Comparison of ENCODE assay signal across 18 cellular contexts in the genomic region with DNA sequence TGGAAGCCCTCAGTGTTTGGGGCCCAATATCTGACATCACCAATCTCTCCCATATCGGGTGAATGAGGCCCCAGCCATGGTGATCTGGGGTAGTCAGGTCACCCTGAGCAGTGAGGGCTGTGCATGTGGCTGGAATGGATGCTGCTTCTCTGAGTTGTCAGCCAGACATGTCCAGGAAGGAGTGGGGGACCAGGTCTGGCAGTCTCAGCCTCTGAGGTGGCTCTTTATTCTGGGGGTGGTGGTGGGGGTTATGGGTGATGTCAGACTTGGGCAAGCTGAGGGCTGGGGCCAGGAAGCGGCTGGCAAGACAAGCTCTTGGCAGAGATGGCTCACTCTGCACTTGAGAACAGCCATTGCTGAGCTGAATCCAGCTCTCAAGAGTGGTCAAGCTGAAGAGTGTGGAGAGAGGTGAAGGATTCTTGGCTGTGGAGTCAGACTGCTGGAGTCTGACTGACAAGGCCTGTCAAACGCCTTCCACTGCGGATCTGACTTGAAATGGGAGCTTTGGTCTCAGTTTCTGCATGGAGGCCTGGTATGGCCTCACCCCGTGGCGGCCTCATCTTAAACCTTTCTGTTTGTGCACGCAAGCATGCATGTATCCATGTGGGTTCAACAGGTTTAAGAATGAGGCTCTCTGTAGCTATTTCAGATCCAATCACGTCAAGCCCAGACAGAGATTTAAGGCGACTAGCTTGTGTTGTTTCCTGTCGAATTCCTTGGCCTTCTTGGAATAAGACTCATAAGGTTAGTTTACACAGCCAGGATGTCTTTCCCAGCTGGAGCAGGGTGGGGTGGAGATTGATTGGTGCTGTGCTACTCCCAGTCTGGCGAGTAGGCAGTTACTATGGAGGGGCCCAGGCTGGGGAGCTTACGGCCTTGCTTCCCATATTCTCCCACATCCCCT.
DNase-seq lines count a peak whose midpoint lies in the region; ATAC-seq and TF ChIP-seq lines count a peak whose summit lies in the region.
"Had no signal": no experiment of that assay in that cellular context is flagged by ENCODE, and none has a peak within 500 bp of the region (broad histone marks: within the 10 kb centered on the region; RNA-seq: fewer than 3 reads in every experiment).

No MANE protein-coding gene starts in this region.

- intact Hi-C loops in ascending aorta (cut with DNase I): no loop called here
- intact Hi-C loops in Right ventricle myocardium superior (cut with DNase I): no loop called here
- intact Hi-C loops in Calu3 (cut with micrococcal nuclease; ENCODE audit: unreplicated experiment): no loop called here

- no peak for TF ChIP-seq EP300 in upper lobe of left lung (IDR thresholded peaks at IDR 0.05)

- 46 to 68% methylated on average over 9 to 12 of the region's 12 CpGs for WGBS in upper lobe of left lung, 2 donors

- H3K4me1 Mint-ChIP-seq in nephron (peaks cover 47% of the 10 kb centered on the region), Calu3 (ENCODE audit: low read depth, unreplicated experiment) (peaks cover 19% of the 10 kb centered on the region)
- H3K4me1 Mint-ChIP-seq: central memory CD8-positive, alpha-beta T cell had no signal

- BruUV-seq in Calu3 (replicated peaks; lab: Mats Ljungman, UMichigan): no TSS peak

- H3K4me3 ChIP-seq in ascending aorta (no peak overlapping the region), upper lobe of left lung (no peak overlapping the region)
- H3K4me3 ChIP-seq: sigmoid colon had no signal

- H3K27me3 Mint-ChIP-seq in nephron (ENCODE audit: low read depth) (peaks cover 4% of the 10 kb centered on the region), Calu3 (ENCODE audit: unreplicated experiment) (no peaks in the 10 kb centered on the region)
- H3K27me3 Mint-ChIP-seq: central memory CD8-positive, alpha-beta T cell had no signal

- peak; percentile 72 for ATAC-seq in Right ventricle myocardium superior (ENCODE audit: poor library complexity)
- peak in 1 of 2 donors; percentile 61 for ATAC-seq in upper lobe of left lung (ENCODE audit: low FRiP score in 2 of 2)
- no peak for ATAC-seq in HG03159 (IDR thresholded peaks at IDR 0.05; ENCODE audit: unreplicated experiment)
- ATAC-seq: T-helper 17 cell had no signal

- H3K4me3 Mint-ChIP-seq in nephron: peak overlapping the region in 1 of 3 experiments; percentile 4
- no peak overlapping the region for H3K4me3 Mint-ChIP-seq in Calu3 (ENCODE audit: low read depth, unreplicated experiment)
- H3K4me3 Mint-ChIP-seq: central memory CD8-positive, alpha-beta T cell; immature natural killer cell; T-helper 17 cell had no signal

- TF ChIP-seq CTCF in ascending aorta (IDR thresholded peaks at IDR 0.05) (no peak), nephron (IDR thresholded peaks at IDR 0.05; ENCODE audit: unreplicated experiment in 3 of 3) (no peak), upper lobe of left lung (IDR thresholded peaks at IDR 0.05) (no peak), Calu3 (IDR thresholded peaks at IDR 0.05; ENCODE audit: unreplicated experiment) (no peak)

- H3K36me3 Mint-ChIP-seq in nephron (ENCODE audit: low read depth): no peaks in the 10 kb centered on the region
- no peaks in the 10 kb centered on the region for H3K36me3 Mint-ChIP-seq in Calu3 (ENCODE audit: insufficient read depth, unreplicated experiment)
- H3K36me3 Mint-ChIP-seq: immature natural killer cell had no signal

- no peak for TF ChIP-seq POLR2A in upper lobe of left lung (IDR thresholded peaks at IDR 0.05)

- H3K27ac ChIP-seq in ascending aorta (peak overlapping the region; percentile 25 to 35), upper lobe of left lung (peak overlapping the region; percentile 41 to 76 (median 60))
- H3K27ac ChIP-seq: WERI-Rb-1 had no signal

- H3K36me3 ChIP-seq in ascending aorta (no peaks in the 10 kb centered on the region), upper lobe of left lung (no peaks in the 10 kb centered on the region)
- H3K36me3 ChIP-seq: BE2C, sigmoid colon, WERI-Rb-1 had no signal

- peaks cover 0 to 4% of the 10 kb centered on the region in 2 donors for H3K4me1 ChIP-seq in ascending aorta
- H3K4me1 ChIP-seq in upper lobe of left lung: peaks cover 7 to 20% (median 14%) of the 10 kb centered on the region in 4 donors
- H3K4me1 ChIP-seq: BE2C, sigmoid colon had no signal

- H3K9me3 Mint-ChIP-seq in nephron (peaks cover 10% of the 10 kb centered on the region), Calu3 (ENCODE audit: low read depth, unreplicated experiment) (peaks cover 5% of the 10 kb centered on the region)
- H3K9me3 Mint-ChIP-seq: central memory CD8-positive, alpha-beta T cell; immature natural killer cell had no signal

- DNase-seq in ascending aorta (ENCODE audit: low spot score in 2 of 2): no peak
- DNase-seq in Right ventricle myocardium superior: no peak
- no peak for DNase-seq in upper lobe of left lung
- no peak for DNase-seq in NCI-H128 (lab: John Stamatoyannopoulos, UW; ENCODE audit: unreplicated experiment)
- no peak for DNase-seq in Calu3
- DNase-seq in HK-2 (ENCODE audit: unreplicated experiment): no peak
- DNase-seq: BE2C; immature natural killer cell; NCI-H1930; NCI-H524; SHP77 treated with DMSO at 0.1 percent for 48 hours; sigmoid colon; stimulated activated CD4-positive, alpha-beta T cell treated with anti-CD3 and anti-CD28 coated beads, Interleukin-2, amount 100 ng/mL, for 48 hours; T-helper 17 cell; WERI-Rb-1 had no signal

- no peaks in the 10 kb centered on the region for H3K27me3 ChIP-seq in ascending aorta
- H3K27me3 ChIP-seq in upper lobe of left lung: no peaks in the 10 kb centered on the region
- H3K27me3 ChIP-seq: sigmoid colon had no signal

- CTCF ChIA-PET in Calu3 (lab: Charles Lee): no interaction called here

- H3K9me3 ChIP-seq in ascending aorta: no peaks in the 10 kb centered on the region
- no peaks in the 10 kb centered on the region for H3K9me3 ChIP-seq in upper lobe of left lung
- H3K9me3 ChIP-seq: BE2C, sigmoid colon had no signal

- H3K27ac Mint-ChIP-seq in nephron (peak overlapping the region; percentile 38 to 76 (median 74)), Calu3 (ENCODE audit: unreplicated experiment) (no peak overlapping the region)
- H3K27ac Mint-ChIP-seq: immature natural killer cell, T-helper 17 cell had no signal
